In genomic region chr11:813440-814096, GRCh38 we compare ENCODE assay signal across 17 cellular contexts. TPM values are rescaled to one million over a fixed set of nuclear protein-coding genes. Genes with fewer than 3 reads are reported as not detected.
A peak's percentile ranks its signal among the peaks of the same experiment; 100 is the strongest.
DNase-seq lines count a peak whose midpoint lies in the region; ATAC-seq, FAIRE-seq and TF ChIP-seq lines count a peak whose summit lies in the region.
"Had no signal": no experiment of that assay in that cellular context is flagged by ENCODE, and none has a peak within 500 bp of the region (broad histone marks: within the 10 kb centered on the region; RNA-seq: fewer than 3 reads in every experiment).

No MANE protein-coding gene starts in this region.

- TF ChIP-seq CTCF in NB4 (IDR thresholded peaks at IDR 0.05; ENCODE audit: low read depth, low read length) (no peak), K562 (IDR thresholded peaks at IDR 0.05 in 2 of 3, conservative IDR thresholded peaks at IDR 0.05 in 1 of 3; ENCODE audit: insufficient read depth in 2 of 3, low read depth in 1 of 3, low read length in 3 of 3) (no peak)

- peak overlapping the region; percentile 39 for H3K27ac ChIP-seq in K562 (ENCODE audit: extremely low read depth, low read depth, low read length)
- H3K27ac ChIP-seq: prostate gland had no signal

- H3K4me1 Mint-ChIP-seq in stimulated activated naive CD8-positive, alpha-beta T cell treated with anti-CD3 and anti-CD28 coated beads, Interleukin-15, amount 100 ng/mL, for 72 hours = peaks cover 53% of the 10 kb centered on the region

- peaks cover 24% of the 10 kb centered on the region for H4K20me1 ChIP-seq in K562 (replicated peaks; ENCODE audit: control insufficient read depth, insufficient read depth, low read length)

- TF ChIP-seq RAD21 in K562 (CRISPR knock-in tag; conservative IDR thresholded peaks at IDR 0.05 in 1 of 2, IDR thresholded peaks at IDR 0.05 in 1 of 2) = no peak

- BruUV-seq in K562 (replicated peaks; lab: Mats Ljungman, UMichigan) = no TSS peak

- WGBS in K562 (ENCODE audit: insufficient coverage, low coverage, missing lambda C conversion rate) = 79% methylated on average over 9 of the region's 9 CpGs

- in situ Hi-C loops in K562 (cut with MboI) = no loop called here

- FAIRE-seq in K562 (lab: Jason Lieb, UNC) = no peak

- no peak overlapping the region for H3K4me2 ChIP-seq in K562 (ENCODE audit: insufficient read depth, low read length)

- no peak for TF ChIP-seq POLR2A in NB4 (IDR thresholded peaks at IDR 0.05; ENCODE audit: extremely low read depth, insufficient read length)
- TF ChIP-seq POLR2A in K562 (conservative IDR thresholded peaks at IDR 0.05) = peak; percentile 85

- H3K27me3 ChIP-seq in K562 (ENCODE audit: control insufficient read depth in 2 of 2, insufficient read depth in 2 of 2, low read length in 2 of 2) = no peaks in the 10 kb centered on the region
- H3K27me3 ChIP-seq: MG63 had no signal

- no peak overlapping the region for H2AFZ ChIP-seq in K562 (ENCODE audit: low read depth, low read length)

- no peak for ATAC-seq in stimulated activated naive CD8-positive, alpha-beta T cell treated with anti-CD3 and anti-CD28 coated beads, Interleukin-15, Interleukin-2, amounts not matched to agents 100 U/mL and 50 U/mL, for 24 hours
- no peak for ATAC-seq in stimulated activated naive CD8-positive, alpha-beta T cell treated with anti-CD3 and anti-CD28 coated beads, Interleukin-15, amount 100 ng/mL, for 72 hours
- ATAC-seq in K562 (peak; percentile 3; the same call in 2 of the 3 replicates), left lobe of liver (no peak), GM18519 (IDR thresholded peaks at IDR 0.05; ENCODE audit: low FRiP score, unreplicated experiment) (no peak)
- ATAC-seq: activated CD4-positive, CD25-positive, alpha-beta regulatory T cell treated with anti-CD3 and anti-CD28 coated beads, Interleukin-2, amount 50 U/mL, for 24 hours had no signal

- peak overlapping the region in 1 of 2 donors; percentile 28 for H3K27ac Mint-ChIP-seq in stimulated activated naive CD8-positive, alpha-beta T cell treated with anti-CD3 and anti-CD28 coated beads, Interleukin-15, amount 100 ng/mL, for 72 hours

- no peak overlapping the region for H3K4me3 Mint-ChIP-seq in stimulated activated naive CD8-positive, alpha-beta T cell treated with anti-CD3 and anti-CD28 coated beads, Interleukin-15, amount 100 ng/mL, for 72 hours

- H3K4me3 ChIP-seq in NB4 (ENCODE audit: low read depth, low read length) = no peak overlapping the region
- H3K4me3 ChIP-seq in K562 = no peak overlapping the region
- H3K4me3 ChIP-seq: MG63, prostate gland had no signal

- H3K9me1 ChIP-seq in K562 (ENCODE audit: control insufficient read depth, insufficient read depth, low read length) = peaks cover 3% of the 10 kb centered on the region

- peaks cover 50% of the 10 kb centered on the region for H3K79me2 ChIP-seq in K562 (ENCODE audit: control insufficient read depth, insufficient read depth, low read length)

- H3K27me3 Mint-ChIP-seq in stimulated activated naive CD8-positive, alpha-beta T cell treated with anti-CD3 and anti-CD28 coated beads, Interleukin-15, amount 100 ng/mL, for 72 hours = no peaks in the 10 kb centered on the region

- H3K9ac ChIP-seq in K562 (ENCODE audit: insufficient read depth in 1 of 2, low read depth in 2 of 2, low read length in 2 of 2) = peak overlapping the region in 1 of 2 experiments; percentile 84; a peak in 2 of 4 replicates

- peaks cover 48% of the 10 kb centered on the region for H3K36me3 ChIP-seq in K562 (ENCODE audit: control insufficient read depth, insufficient read depth, low read length)

- peak; percentile 41 for DNase-seq in stimulated activated naive CD8-positive, alpha-beta T cell treated with anti-CD3 and anti-CD28 coated beads, Interleukin-15, Interleukin-2, amounts not matched to agents 100 U/mL and 50 U/mL, for 24 hours
- DNase-seq in stimulated activated naive CD8-positive, alpha-beta T cell treated with anti-CD3 and anti-CD28 coated beads, Interleukin-15, amount 100 ng/mL, for 72 hours = no peak
- DNase-seq in NB4 (ENCODE audit: low read depth) = peak; percentile 57
- DNase-seq in K562 (ENCODE audit: extremely low read depth in 1 of 4, low spot score in 3 of 4) = peak in 1 of 4 experiments; percentile 56
- DNase-seq in left lobe of liver (ENCODE audit: low spot score) = no peak
- DNase-seq in stimulated activated naive CD4-positive, alpha-beta T cell treated with Interleukin-2 at 50 U/mL for 16 hours (lab: John Stamatoyannopoulos, UW) = no peak
- DNase-seq in COLO829 (ENCODE audit: low spot score) = no peak
- DNase-seq: activated T-cell treated with anti-CD3 and anti-CD28 coated beads for 4 hours; cerebellar nuclear complex; GOT3; MG63; NCI-H2029; stimulated activated CD4-positive, alpha-beta T cell treated with anti-CD3 and anti-CD28 coated beads, Interleukin-12 subunit alpha, Interleukin-12 subunit beta, amount 100 ng/mL, for 4 hours had no signal

- POLR2A ChIA-PET in K562 (lab: Yijun Ruan, JAX) = interaction anchor here (0.6 to 2.5 kb wide), 4 partner anchors 9 to 61 kb away, joined by 3 to 12 read pairs (median 3); no protein-coding TSS in a partner anchor

- H3K9me3 ChIP-seq in K562 (replicated peaks; ENCODE audit: control insufficient read depth, insufficient read depth, low read depth, low read length) = no peaks in the 10 kb centered on the region
- H3K9me3 ChIP-seq: MG63, prostate gland had no signal

- no peaks in the 10 kb centered on the region for H3K9me3 Mint-ChIP-seq in stimulated activated naive CD8-positive, alpha-beta T cell treated with anti-CD3 and anti-CD28 coated beads, Interleukin-15, amount 100 ng/mL, for 72 hours

- no peak for TF ChIP-seq EP300 in K562 (IDR thresholded peaks at IDR 0.05; ENCODE audit: low read length)

- CTCF ChIA-PET in K562 (lab: Yijun Ruan, JAX; ENCODE audit: low intra/inter-chr PET ratio) = no interaction called here

- intact Hi-C loops in K562 (cut with micrococcal nuclease) = no loop called here

- peaks cover 17 to 48% of the 10 kb centered on the region in 2 experiments; a peak in 4 of 5 replicates for H3K4me1 ChIP-seq in K562 (replicated peaks in 1 of 2; ENCODE audit: control insufficient read depth in 2 of 2, insufficient read depth in 2 of 2, low read length in 2 of 2)

RNA-seq across cellular contexts. Expression of gene RPLP2, which starts 3.8 kb away (rescaled TPM):
- total RNA-seq in K562 (2011; cell fraction: chromatin; rRNA removed; ENCODE audit: low replicate concordance) = 170 and 292 TPM in 2 replicates
- 396 and 422 TPM in 2 replicates for total RNA-seq in K562 (2011; cell fraction: nucleolus; rRNA removed)
- total RNA-seq in K562 (2011; cell fraction: nucleoplasm; rRNA removed) = 508 and 986 TPM in 2 replicates
- total RNA-seq in K562 (2014; rRNA removed) (1,805 and 1,933 TPM in 2 replicates), K562 (2014; rRNA removed; fragmentation: Illumina TruSeq; extraction: Trizol) (1,134 and 1,237 TPM in 2 replicates), K562 (2015; rRNA removed; fragmentation: Illumina TruSeq; extraction: Trizol) (1,326 and 1,329 TPM in 2 replicates), K562 (2021) (3,807 and 3,932 TPM in 2 replicates), left lobe of liver (511 TPM)
- polyA plus RNA-seq in K562 (2011; rRNA removed) (687 and 817 TPM in 2 replicates), K562 (2014; fragmentation: Illumina TruSeq; extraction: Trizol) (528 and 867 TPM in 2 replicates), K562 (2014; fragmentation: Nextera tagmentation; extraction: Ambion mirVana) (1,000 to 10,000 TPM; 1,853 to 1,893 TPM), K562 (2014; rRNA removed) (1,548 and 1,633 TPM in 2 replicates)
- polyA plus RNA-seq in K562 (2011; cell fraction: cytosol; rRNA removed) = 1,159 and 2,082 TPM in 2 replicates
- 711 and 782 TPM in 2 replicates for polyA plus RNA-seq in K562 (2011; cell fraction: nucleus; rRNA removed)
- 2,625 and 2,975 TPM in 2 replicates for polyA plus RNA-seq in K562 (2012)
- polyA minus RNA-seq in K562 (2011; rRNA and poly(A)+ RNA removed) = 836 and 845 TPM in 2 replicates
- polyA minus RNA-seq in K562 (2011; cell fraction: cytosol; rRNA and poly(A)+ RNA removed) = 1,403 and 1,771 TPM in 2 replicates
- polyA minus RNA-seq in K562 (2011; cell fraction: nucleus; rRNA and poly(A)+ RNA removed) = 148 and 275 TPM in 2 replicates

RNA-seq across cellular contexts. Expression of gene PNPLA2, which starts 5.1 kb away (rescaled TPM):
- total RNA-seq in K562 (2011; cell fraction: chromatin; rRNA removed; ENCODE audit: low replicate concordance) = 83.1 and 391 TPM in 2 replicates
- total RNA-seq in K562 (2011; cell fraction: nucleolus; rRNA removed) = 282 and 286 TPM in 2 replicates
- 136 and 157 TPM in 2 replicates for total RNA-seq in K562 (2011; cell fraction: nucleoplasm; rRNA removed)
- total RNA-seq in K562 (2014; rRNA removed) (22.2 and 32.0 TPM in 2 replicates), K562 (2014; rRNA removed; fragmentation: Illumina TruSeq; extraction: Trizol) (3.6 and 5.0 TPM in 2 replicates), K562 (2015; rRNA removed; fragmentation: Illumina TruSeq; extraction: Trizol) (8.4 and 9.0 TPM in 2 replicates), K562 (2021) (87.1 and 87.5 TPM in 2 replicates), left lobe of liver (107 TPM)
- polyA plus RNA-seq in K562 (2011; rRNA removed) (6.9 and 29.3 TPM in 2 replicates), K562 (2014; fragmentation: Illumina TruSeq; extraction: Trizol) (21.4 and 37.1 TPM in 2 replicates), K562 (2014; fragmentation: Nextera tagmentation; extraction: Ambion mirVana) (under 1 TPM; 0.39 TPM), K562 (2014; rRNA removed) (36.4 and 49.4 TPM in 2 replicates)
- polyA plus RNA-seq in K562 (2011; cell fraction: cytosol; rRNA removed) = 10.0 and 17.9 TPM in 2 replicates
- polyA plus RNA-seq in K562 (2011; cell fraction: nucleus; rRNA removed) = 266 and 420 TPM in 2 replicates
- 39.2 and 88.0 TPM in 2 replicates for polyA plus RNA-seq in K562 (2012)
- polyA minus RNA-seq in K562 (2011; rRNA and poly(A)+ RNA removed) = 9.2 and 12.6 TPM in 2 replicates
- polyA minus RNA-seq in K562 (2011; cell fraction: cytosol; rRNA and poly(A)+ RNA removed) = 26.3 TPM in 2 replicates
- 88.9 and 90.9 TPM in 2 replicates for polyA minus RNA-seq in K562 (2011; cell fraction: nucleus; rRNA and poly(A)+ RNA removed)

RNA-seq across cellular contexts. Expression of gene PIDD1, which starts 8.5 kb away (rescaled TPM):
- total RNA-seq in K562 (2011; cell fraction: chromatin; rRNA removed; ENCODE audit: low replicate concordance) = 31.9 and 139 TPM in 2 replicates
- total RNA-seq in K562 (2011; cell fraction: nucleolus; rRNA removed) = 157 and 166 TPM in 2 replicates
- total RNA-seq in K562 (2011; cell fraction: nucleoplasm; rRNA removed) = 58.5 and 69.8 TPM in 2 replicates
- total RNA-seq in K562 (2014; rRNA removed) (13.2 and 18.7 TPM in 2 replicates), K562 (2014; rRNA removed; fragmentation: Illumina TruSeq; extraction: Trizol) (0.95 and 1.0 TPM in 2 replicates), K562 (2015; rRNA removed; fragmentation: Illumina TruSeq; extraction: Trizol) (7.3 and 7.6 TPM in 2 replicates), K562 (2021) (31.3 and 32.1 TPM in 2 replicates), left lobe of liver (14.9 TPM)
- polyA plus RNA-seq in K562 (2011; rRNA removed) (8.5 and 20.7 TPM in 2 replicates), K562 (2014; fragmentation: Illumina TruSeq; extraction: Trizol) (3.0 and 11.1 TPM in 2 replicates), K562 (2014; fragmentation: Nextera tagmentation; extraction: Ambion mirVana) (under 1 TPM; 0.32 to 0.36 TPM), K562 (2014; rRNA removed) (47.5 and 52.7 TPM in 2 replicates)
- 13.4 and 29.0 TPM in 2 replicates for polyA plus RNA-seq in K562 (2011; cell fraction: cytosol; rRNA removed)
- polyA plus RNA-seq in K562 (2011; cell fraction: nucleus; rRNA removed) = 284 and 380 TPM in 2 replicates
- 20.6 and 37.0 TPM in 2 replicates for polyA plus RNA-seq in K562 (2012)
- polyA minus RNA-seq in K562 (2011; rRNA and poly(A)+ RNA removed) = 2.6 and 3.2 TPM in 2 replicates
- 11.4 and 11.9 TPM in 2 replicates for polyA minus RNA-seq in K562 (2011; cell fraction: cytosol; rRNA and poly(A)+ RNA removed)
- 53.5 and 55.9 TPM in 2 replicates for polyA minus RNA-seq in K562 (2011; cell fraction: nucleus; rRNA and poly(A)+ RNA removed)

RNA-seq across cellular contexts. Expression of gene CRACR2B, which starts 14.2 kb away (rescaled TPM):
- 32.8 and 134 TPM in 2 replicates for total RNA-seq in K562 (2011; cell fraction: chromatin; rRNA removed; ENCODE audit: low replicate concordance)
- 116 and 120 TPM in 2 replicates for total RNA-seq in K562 (2011; cell fraction: nucleolus; rRNA removed)
- total RNA-seq in K562 (2011; cell fraction: nucleoplasm; rRNA removed) = 53.6 and 58.1 TPM in 2 replicates
- total RNA-seq in K562 (2014; rRNA removed) (19.7 and 21.9 TPM in 2 replicates), K562 (2014; rRNA removed; fragmentation: Illumina TruSeq; extraction: Trizol) (0.86 and 2.3 TPM in 2 replicates), K562 (2015; rRNA removed; fragmentation: Illumina TruSeq; extraction: Trizol) (5.8 and 6.0 TPM in 2 replicates), K562 (2021) (29.0 and 35.7 TPM in 2 replicates), left lobe of liver (3.5 TPM)
- polyA plus RNA-seq in K562 (2011; rRNA removed) (5.7 and 15.1 TPM in 2 replicates), K562 (2014; fragmentation: Illumina TruSeq; extraction: Trizol) (7.2 and 13.1 TPM in 2 replicates), K562 (2014; fragmentation: Nextera tagmentation; extraction: Ambion mirVana) (under 1 TPM; 0.10 to 0.13 TPM), K562 (2014; rRNA removed) (40.7 and 51.0 TPM in 2 replicates)
- 5.8 and 17.5 TPM in 2 replicates for polyA plus RNA-seq in K562 (2011; cell fraction: cytosol; rRNA removed)
- 229 and 325 TPM in 2 replicates for polyA plus RNA-seq in K562 (2011; cell fraction: nucleus; rRNA removed)
- 22.7 and 54.8 TPM in 2 replicates for polyA plus RNA-seq in K562 (2012)
- polyA minus RNA-seq in K562 (2011; rRNA and poly(A)+ RNA removed) = 0.84 and 1.6 TPM in 2 replicates
- polyA minus RNA-seq in K562 (2011; cell fraction: cytosol; rRNA and poly(A)+ RNA removed) = 5.2 and 6.3 TPM in 2 replicates
- 24.2 and 30.4 TPM in 2 replicates for polyA minus RNA-seq in K562 (2011; cell fraction: nucleus; rRNA and poly(A)+ RNA removed)
- total RNA-seq: HT1080 had no signal

RNA-seq across cellular contexts. Expression of gene SLC25A22, which starts 15.5 kb away (rescaled TPM):
- 18.6 and 84.0 TPM in 2 replicates for total RNA-seq in K562 (2011; cell fraction: chromatin; rRNA removed; ENCODE audit: low replicate concordance)
- 75.0 and 76.5 TPM in 2 replicates for total RNA-seq in K562 (2011; cell fraction: nucleolus; rRNA removed)
- 35.6 and 39.5 TPM in 2 replicates for total RNA-seq in K562 (2011; cell fraction: nucleoplasm; rRNA removed)
- total RNA-seq in K562 (2014; rRNA removed) (17.0 and 21.5 TPM in 2 replicates), K562 (2014; rRNA removed; fragmentation: Illumina TruSeq; extraction: Trizol) (2.5 and 3.0 TPM in 2 replicates), K562 (2015; rRNA removed; fragmentation: Illumina TruSeq; extraction: Trizol) (11.4 and 11.8 TPM in 2 replicates), K562 (2021) (54.7 and 55.4 TPM in 2 replicates), left lobe of liver (51.4 TPM)
- polyA plus RNA-seq in K562 (2011; rRNA removed) (9.3 and 32.2 TPM in 2 replicates), K562 (2014; fragmentation: Illumina TruSeq; extraction: Trizol) (15.0 and 37.3 TPM in 2 replicates), K562 (2014; fragmentation: Nextera tagmentation; extraction: Ambion mirVana) (under 1 TPM; 0.41 to 0.44 TPM), K562 (2014; rRNA removed) (30.0 and 32.8 TPM in 2 replicates)
- polyA plus RNA-seq in K562 (2011; cell fraction: cytosol; rRNA removed) = 10.7 and 26.2 TPM in 2 replicates
- polyA plus RNA-seq in K562 (2011; cell fraction: nucleus; rRNA removed) = 46.7 and 86.6 TPM in 2 replicates
- polyA plus RNA-seq in K562 (2012) = 25.7 and 28.8 TPM in 2 replicates
- polyA minus RNA-seq in K562 (2011; rRNA and poly(A)+ RNA removed) = 6.1 and 7.3 TPM in 2 replicates
- polyA minus RNA-seq in K562 (2011; cell fraction: cytosol; rRNA and poly(A)+ RNA removed) = 19.8 and 31.9 TPM in 2 replicates
- polyA minus RNA-seq in K562 (2011; cell fraction: nucleus; rRNA and poly(A)+ RNA removed) = 14.7 and 16.0 TPM in 2 replicates

Comparison
In these comparisons a context has a peak if more than half of its experiments do, and no peak if none do; other contexts are left out.
1. DNase-seq: peak in stimulated activated naive CD8-positive, alpha-beta T cell treated with anti-CD3 and anti-CD28 coated beads, Interleukin-15, Interleukin-2, amounts not matched to agents 100 U/mL and 50 U/mL, for 24 hours (single experiment) and NB4 (single experiment); none in stimulated activated naive CD8-positive, alpha-beta T cell treated with anti-CD3 and anti-CD28 coated beads, Interleukin-15, amount 100 ng/mL, for 72 hours (0 of 2), left lobe of liver (single experiment), stimulated activated naive CD4-positive, alpha-beta T cell treated with Interleukin-2 at 50 U/mL for 16 hours (single experiment) and COLO829 (single experiment).